Comparison of ENCODE assay signal across 12 cellular contexts in genomic region chr10:119539359-119539651, GRCh38. TPM values are rescaled to one million over a fixed set of nuclear protein-coding genes. Genes with fewer than 3 reads are reported as not detected.
DNase-seq lines count a peak whose midpoint lies in the region; ATAC-seq and TF ChIP-seq lines count a peak whose summit lies in the region.
"Had no signal": no experiment of that assay in that cellular context is flagged by ENCODE, and none has a peak within 500 bp of the region (broad histone marks: within the 10 kb centered on the region; RNA-seq: fewer than 3 reads in every experiment).

No MANE protein-coding gene starts in this region.

- no peak for DNase-seq in CD4-positive, alpha-beta T cell
- DNase-seq in activated naive CD4-positive, alpha-beta T cell treated with anti-CD3 and anti-CD28 coated beads, Interleukin-2, amount 50 U/mL, for 16 hours: peak; percentile 25
- peak; percentile 67 for DNase-seq in mesenteric fat pad (ENCODE audit: low spot score)
- no peak for DNase-seq in left cardiac atrium
- DNase-seq in GF-D8 (lab: John Stamatoyannopoulos, UW): no peak
- DNase-seq in SW480 (ENCODE audit: low spot score): no peak
- DNase-seq: kidney, NCI-H510A treated with DMSO at 0.1 percent for 48 hours had no signal

- peaks cover 32% of the 10 kb centered on the region for H3K36me3 ChIP-seq in KOPT-K1 (ENCODE audit: insufficient read depth, low read length)
- H3K36me3 ChIP-seq: neutrophil had no signal

- H3K27me3 ChIP-seq in CD4-positive, alpha-beta T cell (ENCODE audit: control insufficient read depth, insufficient read depth, low read length): no peaks in the 10 kb centered on the region
- H3K27me3 ChIP-seq: SJSA1 had no signal

- CTCF ChIA-PET in CD4-positive, alpha-beta T cell (lab: Charles Lee): interaction anchor here (1.0 to 1.7 kb wide), 4 partner anchors 50 to 333 kb away, joined by 3 to 9 read pairs (median 4); no protein-coding TSS in a partner anchor

- no peak for ATAC-seq in CD4-positive, alpha-beta T cell (ENCODE audit: poor library complexity)
- no peak for ATAC-seq in HG03460 (IDR thresholded peaks at IDR 0.05; ENCODE audit: unreplicated experiment)
- ATAC-seq in left cardiac atrium: no peak

- POLR2A ChIA-PET in CD4-positive, alpha-beta T cell (lab: Charles Lee): interaction anchor here (0.5 to 13.4 kb wide), 11 partner anchors 9 to 459 kb away, joined by 3 to 138 read pairs (median 3); partner anchors contain the start of gene EIF3A

- H3K36me3 Mint-ChIP-seq in CD4-positive, alpha-beta T cell (ENCODE audit: low read depth): peaks cover 50% of the 10 kb centered on the region

- H3K4me3 Mint-ChIP-seq in CD4-positive, alpha-beta T cell: peak overlapping the region; percentile 88

- H3K27me3 Mint-ChIP-seq in CD4-positive, alpha-beta T cell: no peaks in the 10 kb centered on the region

- intact Hi-C loops in CD4-positive, alpha-beta T cell (cut with DNase I, micrococcal nuclease): no loop called here
- intact Hi-C loops in left cardiac atrium (cut with DNase I): no loop called here

- peaks cover 76% of the 10 kb centered on the region for H3K4me1 Mint-ChIP-seq in CD4-positive, alpha-beta T cell (ENCODE audit: low read depth)

- peak overlapping the region; percentile 95 for H3K27ac Mint-ChIP-seq in CD4-positive, alpha-beta T cell

- no peak for TF ChIP-seq CTCF in CD4-positive, alpha-beta T cell (IDR thresholded peaks at IDR 0.05)

- H3K27ac ChIP-seq in CD4-positive, alpha-beta T cell (ENCODE audit: low read depth, low read length): peak overlapping the region; percentile 48
- H3K27ac ChIP-seq in KOPT-K1 (ENCODE audit: low read depth, low read length, poor library complexity, severe bottlenecking): peak overlapping the region; percentile 62
- H3K27ac ChIP-seq: neutrophil, SJSA1 had no signal

- H3K9me3 Mint-ChIP-seq in CD4-positive, alpha-beta T cell: no peaks in the 10 kb centered on the region

- H3K9me3 ChIP-seq in CD4-positive, alpha-beta T cell (ENCODE audit: control insufficient read depth, low read length): no peaks in the 10 kb centered on the region
- no peaks in the 10 kb centered on the region for H3K9me3 ChIP-seq in KOPT-K1 (ENCODE audit: insufficient read depth, low read length, poor library complexity, severe bottlenecking)
- H3K9me3 ChIP-seq: neutrophil had no signal

RNA-seq across cellular contexts. Expression of gene RGS10, which starts 3.2 kb away (rescaled TPM):
- 100 to 1,000 TPM; 132 to 134 TPM for total RNA-seq in CD4-positive, alpha-beta T cell
- 18.1 TPM for total RNA-seq in mesenteric fat pad
- total RNA-seq in left cardiac atrium: 10 to 100 TPM in 1 of 2 donors, 1 to 10 TPM in 1; 7.0 to 12.5 TPM

RNA-seq across cellular contexts. Expression of gene TIAL1, which starts 57.5 kb away (rescaled TPM):
- 100 to 1,000 TPM; 159 to 174 TPM for total RNA-seq in CD4-positive, alpha-beta T cell
- 97.6 TPM for total RNA-seq in mesenteric fat pad
- total RNA-seq in left cardiac atrium: 10 to 100 TPM; 69.6 to 70.2 TPM

Comparison
In these comparisons a context has a peak if more than half of its experiments do, and no peak if none do; other contexts are left out.
1. DNase-seq: peak in activated naive CD4-positive, alpha-beta T cell treated with anti-CD3 and anti-CD28 coated beads, Interleukin-2, amount 50 U/mL, for 16 hours (single experiment) and mesenteric fat pad (single experiment); none in CD4-positive, alpha-beta T cell (0 of 10), left cardiac atrium (single experiment), GF-D8 (single experiment) and SW480 (single experiment).